8 cellular contexts compared by ENCODE assay signal in the genomic region with DNA sequence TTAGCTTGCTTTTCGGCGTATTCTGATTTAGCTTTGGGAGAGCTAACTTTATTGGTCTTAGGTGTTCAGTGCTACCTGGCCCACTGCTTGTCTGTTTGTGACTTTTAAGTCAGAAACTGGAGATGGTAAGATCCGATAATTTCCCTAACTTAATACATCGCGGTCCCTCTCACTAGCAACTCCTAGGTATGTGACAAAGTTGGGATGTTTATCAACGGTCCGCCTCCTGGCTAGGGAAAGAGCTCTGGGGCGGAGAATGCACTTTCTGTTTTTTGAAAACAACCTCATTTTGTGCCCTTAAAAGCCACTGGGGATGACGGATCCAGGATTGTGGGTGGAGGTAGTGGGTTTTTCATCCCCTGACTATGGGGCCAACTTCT. TPM values are rescaled to one million over a fixed set of nuclear protein-coding genes. Genes with fewer than 3 reads are reported as not detected.
A peak's percentile ranks its signal among the peaks of the same experiment; 100 is the strongest.
DNase-seq lines count a peak whose midpoint lies in the region; ATAC-seq and TF ChIP-seq lines count a peak whose summit lies in the region.

No MANE protein-coding gene starts in this region.

- H3K27me3 ChIP-seq in WERI-Rb-1 (ENCODE audit: insufficient read depth, low read depth, severe bottlenecking) (no peaks in the 10 kb centered on the region), right cardiac atrium (ENCODE audit: control insufficient read depth, insufficient read depth) (no peaks in the 10 kb centered on the region), spleen (replicated peaks in 1 of 7) (no peaks in the 10 kb centered on the region)

- no peak for ATAC-seq in right cardiac atrium

- DNase-seq in DMS 273 (lab: John Stamatoyannopoulos, UW; ENCODE audit: unreplicated experiment) (peak; percentile 42), DMS 273 treated with DMSO at 0.1 percent for 48 hours (lab: John Stamatoyannopoulos, UW) (no peak), WERI-Rb-1 (no peak), right cardiac atrium (no peak), spleen (no peak), NCI-H2081 (lab: John Stamatoyannopoulos, UW) (no peak), NCI-H1436 (lab: John Stamatoyannopoulos, UW) (no peak), pons (ENCODE audit: low spot score) (no peak)

- H3K4me3 ChIP-seq in WERI-Rb-1 (ENCODE audit: low read depth, low read length) (peak overlapping the region; percentile 88), right cardiac atrium (ENCODE audit: low read length) (peak overlapping the region; percentile 92), spleen (peak overlapping the region; percentile 64 to 94 (median 84))

- no peaks in the 10 kb centered on the region for H3K9me3 ChIP-seq in WERI-Rb-1 (ENCODE audit: severe bottlenecking)
- H3K9me3 ChIP-seq in right cardiac atrium (ENCODE audit: control insufficient read depth, low read length): no peaks in the 10 kb centered on the region
- no peaks in the 10 kb centered on the region for H3K9me3 ChIP-seq in spleen

- TF ChIP-seq CTCF in WERI-Rb-1 (IDR thresholded peaks at IDR 0.05; ENCODE audit: low read depth, low read length): no peak
- TF ChIP-seq CTCF in spleen (IDR thresholded peaks at IDR 0.05 in 8 of 11, conservative IDR thresholded peaks at IDR 0.05 in 3 of 11): no peak

- TF ChIP-seq POLR2A in spleen (IDR thresholded peaks at IDR 0.05): no peak

- intact Hi-C loops in right cardiac atrium (cut with DNase I) (no loop called here), spleen (cut with DNase I; ENCODE audit: low total_unique reads) (no loop called here)

- under 1% methylated on average over 9 of the region's 9 CpGs for WGBS in right cardiac atrium
- WGBS in spleen, 5 donors: 0 to 1% (median 0%) methylated on average over 9 of the region's 9 CpGs

- peak overlapping the region; percentile 100 for H3K27ac ChIP-seq in WERI-Rb-1
- peak overlapping the region; percentile 100 for H3K27ac ChIP-seq in right cardiac atrium (ENCODE audit: low read length)
- H3K27ac ChIP-seq in spleen: peak overlapping the region; percentile 99 to 100 (median 100)

- H3K36me3 ChIP-seq in WERI-Rb-1 (peaks cover 49% of the 10 kb centered on the region), spleen (peaks cover 0 to 37% (median 6%) of the 10 kb centered on the region in 6 donors)

- H3K4me1 ChIP-seq in right cardiac atrium (ENCODE audit: control insufficient read depth, insufficient read depth, low read length) (peaks cover 4% of the 10 kb centered on the region), spleen (peaks cover 51 to 79% (median 69%) of the 10 kb centered on the region in 6 donors)

RNA-seq across cellular contexts. Expression of gene CDKN1B, which starts 1.2 kb away (rescaled TPM):
- total RNA-seq in right cardiac atrium: 10 to 100 TPM; 28.9 to 48.0 (median 46.5) TPM
- 35.2 TPM for polyA plus RNA-seq in right cardiac atrium
- total RNA-seq in spleen: 10 to 100 TPM; 72.3 to 95.2 (median 79.3) TPM
- 10 to 100 TPM; 34.9 to 49.3 (median 46.4) TPM for polyA plus RNA-seq in spleen

RNA-seq across cellular contexts. Expression of gene GPR19, which starts 22.4 kb away (rescaled TPM):
- under 1 TPM in 1 of 4 donors, not detected in 3; 0.17 TPM for total RNA-seq in right cardiac atrium
- 0.05 TPM for polyA plus RNA-seq in right cardiac atrium
- 1 to 10 TPM in 5 of 7 donors, under 1 TPM in 1, not detected in 1; 0.80 to 5.5 (median 1.9) TPM for total RNA-seq in spleen
- polyA plus RNA-seq in spleen: under 1 TPM; 0.35 to 0.74 (median 0.61) TPM
